In genomic region chr15:55715355-55716076, GRCh38 we compare ENCODE assay signal across 24 cellular contexts. TPM values are rescaled to one million over a fixed set of nuclear protein-coding genes. Genes with fewer than 3 reads are reported as not detected.
DNase-seq lines count a peak whose midpoint lies in the region; ATAC-seq, FAIRE-seq and TF ChIP-seq lines count a peak whose summit lies in the region.
"Had no signal": no experiment of that assay in that cellular context is flagged by ENCODE, and none has a peak within 500 bp of the region (broad histone marks: within the 10 kb centered on the region; RNA-seq: fewer than 3 reads in every experiment).

No MANE protein-coding gene starts in this region.

- no peak for TF ChIP-seq EP300 in A549 (IDR thresholded peaks at IDR 0.05)

- 80% methylated on average over 6 of the region's 6 CpGs for WGBS in A549 (ENCODE audit: missing lambda C conversion rate)
- WGBS in mesodermal cell (ENCODE audit: insufficient coverage in 2 of 2), 2 experiments, result 0 to 20% methylated on average over 3 to 4 of the region's 6 CpGs

- POLR2A ChIA-PET in A549 (lab: Yijun Ruan, JAX), result no interaction called here

- no peak overlapping the region for H3K4me2 ChIP-seq in A549
- H3K4me2 ChIP-seq: KMS-11 had no signal

- peaks cover 4% of the 10 kb centered on the region; the same call in 1 of the 2 replicates for H3K36me3 ChIP-seq in HUES6 (ENCODE audit: control insufficient read depth, insufficient read depth, low read length)
- H3K36me3 ChIP-seq in mesodermal cell (ENCODE audit: control insufficient read depth, insufficient read depth, low read length), result peaks cover 44% of the 10 kb centered on the region
- H3K36me3 ChIP-seq: breast epithelium, lower lobe of right lung had no signal

- no peak overlapping the region for H3K4me3 ChIP-seq in A549
- peak overlapping the region; percentile 12; the same call in 1 of the 2 replicates for H3K4me3 ChIP-seq in HUES6 (ENCODE audit: low read depth, low read length)
- no peak overlapping the region for H3K4me3 ChIP-seq in mesodermal cell (ENCODE audit: extremely low read depth, insufficient read depth, low read length, poor library complexity, severe bottlenecking)
- H3K4me3 ChIP-seq in foreskin fibroblast (ENCODE audit: low read depth in 1 of 2, low read length in 2 of 2), result no peak overlapping the region
- H3K4me3 ChIP-seq: breast epithelium, lower lobe of right lung had no signal

- H3K27me3 ChIP-seq in HUES6 (ENCODE audit: control insufficient read depth, insufficient read depth, low read length), result peaks cover 4% of the 10 kb centered on the region; the same call in 1 of the 2 replicates
- H3K27me3 ChIP-seq: breast epithelium had no signal

- TF ChIP-seq RAD21 in A549 (conservative IDR thresholded peaks at IDR 0.05 in 1 of 2, IDR thresholded peaks at IDR 0.05 in 1 of 2), result no peak

- CTCF ChIA-PET in A549 (lab: Yijun Ruan, JAX), result no interaction called here

- TF ChIP-seq CTCF in A549 (IDR thresholded peaks at IDR 0.05), result no peak
- no peak for TF ChIP-seq CTCF in endothelial cell (IDR thresholded peaks at IDR 0.05; ENCODE audit: unreplicated experiment)
- TF ChIP-seq CTCF in foreskin fibroblast (IDR thresholded peaks at IDR 0.05; ENCODE audit: low read depth, low read length), result no peak

- DNase-seq in A549 (ENCODE audit: low read depth in 1 of 2, low spot score in 1 of 2) (no peak), endothelial cell (ENCODE audit: low spot score) (peak; percentile 13), foreskin fibroblast (no peak)
- DNase-seq in stimulated activated CD4-positive, alpha-beta T cell treated with anti-CD3 and anti-CD28 coated beads, Interleukin-2, amount 100 ng/mL, for 24 hours, result no peak
- DNase-seq: activated CD4-positive, alpha-beta T cell treated with anti-CD3 and anti-CD28 coated beads for 36 hours; activated naive CD8-positive, alpha-beta T cell treated with anti-CD3 and anti-CD28 coated beads, Interleukin-2, amount 10 ng/mL, durations not matched to agents 7 days and 5 days; C1 segment of cervical spinal cord; GF-D8; lower lobe of right lung; NCI-H1092; NCI-H2081 treated with DMSO at 0.1 percent for 48 hours; NCI-H510A treated with DMSO at 0.1 percent for 48 hours; posterior cingulate gyrus; stimulated activated CD4-positive, alpha-beta T cell treated with anti-CD3 and anti-CD28 coated beads, Interleukin-4, amount 100 ng/mL, for 1 hour; SW 1271 had no signal

- FAIRE-seq in A549 (lab: Jason Lieb, UNC), result peak; percentile 59
- FAIRE-seq: D721Med, urothelium cell line had no signal

- H3K9me3 Mint-ChIP-seq in endothelial cell (ENCODE audit: unreplicated experiment), result no peaks in the 10 kb centered on the region
- H3K9me3 Mint-ChIP-seq: activated naive CD8-positive, alpha-beta T cell treated with anti-CD3 and anti-CD28 coated beads, Interleukin-2, amount 10 ng/mL, durations not matched to agents 7 days and 5 days had no signal

- H3K36me3 Mint-ChIP-seq in endothelial cell (ENCODE audit: low read depth, unreplicated experiment), result peaks cover 18% of the 10 kb centered on the region
- H3K36me3 Mint-ChIP-seq: activated naive CD8-positive, alpha-beta T cell treated with anti-CD3 and anti-CD28 coated beads, Interleukin-2, amount 10 ng/mL, durations not matched to agents 7 days and 5 days had no signal

- H3K27me3 Mint-ChIP-seq in endothelial cell (ENCODE audit: unreplicated experiment), result peaks cover 2% of the 10 kb centered on the region

- H3K9me3 ChIP-seq in A549 (no peaks in the 10 kb centered on the region), HUES6 (ENCODE audit: control insufficient read depth, insufficient read depth, low read depth, low read length) (no peaks in the 10 kb centered on the region), mesodermal cell (ENCODE audit: control insufficient read depth, low read length) (no peaks in the 10 kb centered on the region)
- H3K9me3 ChIP-seq: breast epithelium, lower lobe of right lung had no signal

- H3K4me3 Mint-ChIP-seq in endothelial cell (ENCODE audit: unreplicated experiment), result peak overlapping the region; percentile 25
- H3K4me3 Mint-ChIP-seq: activated CD4-positive, alpha-beta T cell treated with anti-CD3 and anti-CD28 coated beads for 36 hours; activated naive CD8-positive, alpha-beta T cell treated with anti-CD3 and anti-CD28 coated beads, Interleukin-2, amount 10 ng/mL, durations not matched to agents 7 days and 5 days had no signal

- H3K4me1 ChIP-seq in A549 (no peaks in the 10 kb centered on the region), HUES6 (ENCODE audit: control insufficient read depth, insufficient read depth, low read length) (peaks cover 23% of the 10 kb centered on the region; the same call in 1 of the 2 replicates), mesodermal cell (ENCODE audit: control insufficient read depth, insufficient read depth, low read length, poor library complexity, severe bottlenecking) (peaks cover 41% of the 10 kb centered on the region)
- H3K4me1 ChIP-seq: breast epithelium, lower lobe of right lung had no signal

- H3K9ac ChIP-seq in HUES6 (ENCODE audit: low read length), result no peak overlapping the region
- H3K9ac ChIP-seq: KMS-11 had no signal

- ATAC-seq in A549, result no peak
- no peak for ATAC-seq in HG03139 (IDR thresholded peaks at IDR 0.05; ENCODE audit: unreplicated experiment)
- no peak for ATAC-seq in HG03520 (IDR thresholded peaks at IDR 0.05; ENCODE audit: unreplicated experiment)
- ATAC-seq: activated CD4-positive, alpha-beta T cell treated with anti-CD3 and anti-CD28 coated beads for 36 hours; esophagus mucosa; lower lobe of right lung had no signal

- H3K27ac ChIP-seq in A549 (no peak overlapping the region), HUES6 (ENCODE audit: low read depth, low read length) (no peak overlapping the region), mesodermal cell (ENCODE audit: low read depth, low read length, severe bottlenecking) (peak overlapping the region; percentile 83)
- H3K27ac ChIP-seq: breast epithelium, KMS-11, lower lobe of right lung had no signal

- H3K4me1 Mint-ChIP-seq in endothelial cell (ENCODE audit: unreplicated experiment), result peaks cover 37% of the 10 kb centered on the region
- H3K4me1 Mint-ChIP-seq: activated CD4-positive, alpha-beta T cell treated with anti-CD3 and anti-CD28 coated beads for 36 hours; activated naive CD8-positive, alpha-beta T cell treated with anti-CD3 and anti-CD28 coated beads, Interleukin-2, amount 10 ng/mL, durations not matched to agents 7 days and 5 days had no signal

- H3K27ac Mint-ChIP-seq in endothelial cell (ENCODE audit: unreplicated experiment), result peak overlapping the region; percentile 91
- H3K27ac Mint-ChIP-seq: activated CD4-positive, alpha-beta T cell treated with anti-CD3 and anti-CD28 coated beads for 36 hours; activated naive CD8-positive, alpha-beta T cell treated with anti-CD3 and anti-CD28 coated beads, Interleukin-2, amount 10 ng/mL, durations not matched to agents 7 days and 5 days had no signal

- no peak for TF ChIP-seq POLR2A in A549 (IDR thresholded peaks at IDR 0.05; ENCODE audit: low read length)

TF ChIP-seq in A549, 52 proteins besides CTCF, POLR2A, EP300 and RAD21 (continues in another document):
- no peak for TF ChIP-seq REST (IDR thresholded peaks at IDR 0.05)
- no peak for TF ChIP-seq NFE2L2 (conservative IDR thresholded peaks at IDR 0.05; ENCODE audit: low read length)
- TF ChIP-seq GATA3 (IDR thresholded peaks at IDR 0.05; ENCODE audit: borderline replicate concordance), result no peak
- TF ChIP-seq ZFP36 (IDR thresholded peaks at IDR 0.05; ENCODE audit: borderline replicate concordance, partially characterized antibody), result no peak
- TF ChIP-seq BHLHE40 (IDR thresholded peaks at IDR 0.05; ENCODE audit: low read depth, low read length), result no peak
- no peak for TF ChIP-seq E2F6 (IDR thresholded peaks at IDR 0.05; ENCODE audit: borderline replicate concordance, low read depth)
- no peak for TF ChIP-seq CBX2 (IDR thresholded peaks at IDR 0.05; ENCODE audit: borderline replicate concordance, low read depth)

RNA-seq across cellular contexts. Expression of gene PRTG, which starts 27.4 kb away (rescaled TPM):
- polyA plus RNA-seq in A549 (2011; rRNA removed) (8.9 and 10.7 TPM in 2 replicates), A549 (2017; fragmentation: RNase III; extraction: RNeasy Plus Mini Kit Qiagen cat#74134 plus additional on column Dnase treatment) (5.5 to 5.9 TPM (median 5.6 TPM) in 3 replicates)
- 5.1 and 6.5 TPM in 2 replicates for polyA plus RNA-seq in A549 (2012; cell fraction: cytosol; rRNA removed)
- polyA plus RNA-seq in A549 (2012; cell fraction: nucleus; rRNA removed), result 5.2 and 5.9 TPM in 2 replicates
- 13.5 and 14.5 TPM in 2 replicates for polyA minus RNA-seq in A549 (2011; rRNA and poly(A)+ RNA removed)
- total RNA-seq in endothelial cell (ENCODE audit: unreplicated experiment), result 165 TPM
- 196 TPM for polyA plus RNA-seq in mesodermal cell (2013, experiment 1 of 2)
- 171 TPM for polyA plus RNA-seq in mesodermal cell (2013, experiment 2 of 2)
- total RNA-seq: activated CD4-positive, alpha-beta T cell treated with anti-CD3 and anti-CD28 coated beads for 36 hours; activated naive CD8-positive, alpha-beta T cell treated with anti-CD3 and anti-CD28 coated beads, Interleukin-2, amount 10 ng/mL, durations not matched to agents 7 days and 5 days had no signal
